ENCODE assay signal across 9 cellular contexts in genomic region chr9:134405527-134405926, GRCh38.
A peak's percentile ranks its signal among the peaks of the same experiment; 100 is the strongest.
DNase-seq lines count a peak whose midpoint lies in the region; ATAC-seq, FAIRE-seq and TF ChIP-seq lines count a peak whose summit lies in the region.
"Had no signal": no experiment of that assay in that cellular context is flagged by ENCODE, and none has a peak within 500 bp of the region (broad histone marks: within the 10 kb centered on the region; RNA-seq: fewer than 3 reads in every experiment).

No MANE protein-coding gene starts in this region.

- H3K27me3 ChIP-seq in H9 (ENCODE audit: insufficient read depth, low read length): no peaks in the 10 kb centered on the region
- H3K27me3 ChIP-seq in heart right ventricle: no peaks in the 10 kb centered on the region
- H3K27me3 ChIP-seq in subcutaneous abdominal adipose tissue (ENCODE audit: control insufficient read depth in 5 of 5, insufficient read depth in 4 of 5, low read length in 5 of 5): no peaks in the 10 kb centered on the region

- no peaks in the 10 kb centered on the region for H3K4me1 ChIP-seq in H9 (ENCODE audit: insufficient read depth, low read length)
- peaks cover 63 to 100% (median 88%) of the 10 kb centered on the region in 9 donors for H3K4me1 ChIP-seq in heart right ventricle
- peaks cover 47 to 91% (median 87%) of the 10 kb centered on the region in 5 donors for H3K4me1 ChIP-seq in subcutaneous abdominal adipose tissue (ENCODE audit: control insufficient read depth in 5 of 5, insufficient read depth in 5 of 5, low read length in 5 of 5)

- H3K4me2 ChIP-seq in H9 (ENCODE audit: insufficient read depth, insufficient read length, low read length): no peak overlapping the region

- no peak overlapping the region for H3K9ac ChIP-seq in H9 (ENCODE audit: extremely low read depth, insufficient read length, low read length)
- no peak overlapping the region for H3K9ac ChIP-seq in SK-N-MC (ENCODE audit: insufficient read length)
- H3K9ac ChIP-seq in subcutaneous abdominal adipose tissue (ENCODE audit: low read length in 5 of 5): peak overlapping the region in 2 of 5 donors; percentile 57 to 59

- H2BK20ac ChIP-seq in H9 (ENCODE audit: low read depth, low read length, poor library complexity, severe bottlenecking): no peak overlapping the region

- no peaks in the 10 kb centered on the region for H3K9me3 Mint-ChIP-seq in H9
- H3K9me3 Mint-ChIP-seq: activated T-cell treated with anti-CD3 and anti-CD28 coated beads, Interleukin-2, amount 50 U/mL, for 24 hours had no signal

- no peak overlapping the region for H3K23ac ChIP-seq in H9 (ENCODE audit: insufficient read length, low read depth, low read length)

- H4K20me1 ChIP-seq in H9 (ENCODE audit: control insufficient read depth, insufficient read depth, insufficient read length): no peaks in the 10 kb centered on the region

- no peaks in the 10 kb centered on the region for H3K79me1 ChIP-seq in H9 (ENCODE audit: insufficient read depth, low read depth, low read length, poor library complexity, severe bottlenecking)

- no peaks in the 10 kb centered on the region for H3K27me3 Mint-ChIP-seq in H9 (ENCODE audit: low read depth)

- ATAC-seq in heart right ventricle (no peak), HG02678 (IDR thresholded peaks at IDR 0.05; ENCODE audit: unreplicated experiment) (no peak)

- no peak overlapping the region for H3K4me3 Mint-ChIP-seq in H9
- H3K4me3 Mint-ChIP-seq: activated T-cell treated with anti-CD3 and anti-CD28 coated beads, Interleukin-2, amount 50 U/mL, for 24 hours had no signal

- intact Hi-C loops in heart right ventricle (cut with DNase I): loop anchor here in 4 of 10 donors (2.0 to 10.0 kb wide), 7 partner anchors 29 to 341 kb away; partner anchors contain the start of genes BRD3 (in 1 of the 4) and RXRA (in 1 of the 4)

- H3K18ac ChIP-seq in H9 (ENCODE audit: insufficient read length, low read depth, low read length): peak overlapping the region; percentile 71

- H4K5ac ChIP-seq in H9 (ENCODE audit: insufficient read length, low read depth, low read length): no peak overlapping the region

- peak overlapping the region in 2 of 3 experiments; percentile 89 to 94; a peak in 4 of 7 replicates for H3K27ac Mint-ChIP-seq in H9
- H3K27ac Mint-ChIP-seq: activated T-cell treated with anti-CD3 and anti-CD28 coated beads, Interleukin-2, amount 50 U/mL, for 24 hours had no signal

- DNase-seq in H9 (no peak), SK-N-MC (ENCODE audit: low read depth, low spot score) (no peak), heart right ventricle (no peak), D721Med (ENCODE audit: insufficient read length, low spot score) (no peak)
- no peak for DNase-seq in activated CD4-positive, CD25-positive, alpha-beta regulatory T cell (lab: John Stamatoyannopoulos, UW)
- no peak for DNase-seq in activated CD4-positive, alpha-beta T cell treated with anti-CD3 and anti-CD28 coated beads for 1 hour
- DNase-seq: activated T-cell treated with anti-CD3 and anti-CD28 coated beads, Interleukin-2, amount 50 U/mL, for 24 hours had no signal

- no peak overlapping the region for H2AK5ac ChIP-seq in H9 (ENCODE audit: insufficient read length, low read length)

- no peaks in the 10 kb centered on the region for H3K9me3 ChIP-seq in H9 (ENCODE audit: control insufficient read depth, low read depth, low read length)
- no peaks in the 10 kb centered on the region for H3K9me3 ChIP-seq in SK-N-MC (ENCODE audit: low read depth, low read length)
- H3K9me3 ChIP-seq in heart right ventricle: no peaks in the 10 kb centered on the region
- H3K9me3 ChIP-seq in subcutaneous abdominal adipose tissue (ENCODE audit: control insufficient read depth in 5 of 5, low read length in 5 of 5): no peaks in the 10 kb centered on the region

- no peak for FAIRE-seq in D721Med (lab: Jason Lieb, UNC)

- no peak overlapping the region; the same call in 1 of the 2 replicates for H3K14ac ChIP-seq in H9 (ENCODE audit: insufficient read depth, low read length)

- no peak overlapping the region for H4K8ac ChIP-seq in H9 (replicated peaks; ENCODE audit: insufficient read length, low read depth, low read length)

- no CpG with 5 or more reads among the region's 9 CpGs for WGBS in H9 (ENCODE audit: extremely low coverage, insufficient read length, low lambda C conversion rate)
- 70 to 86% methylated on average over 9 of the region's 9 CpGs for WGBS in heart right ventricle, 2 donors

- H3K4me3 ChIP-seq in SK-N-MC: no peak overlapping the region
- H3K4me3 ChIP-seq in heart right ventricle: no peak overlapping the region
- peak overlapping the region in 1 of 5 donors; percentile 13 for H3K4me3 ChIP-seq in subcutaneous abdominal adipose tissue (ENCODE audit: low read depth in 1 of 5, low read length in 5 of 5)

- no peak for TF ChIP-seq CTCF in H9 (conservative IDR thresholded peaks at IDR 0.05)
- TF ChIP-seq CTCF in heart right ventricle (IDR thresholded peaks at IDR 0.05): no peak
- TF ChIP-seq CTCF in D721Med (IDR thresholded peaks at IDR 0.05; ENCODE audit: insufficient read depth, missing control alignments): no peak

- H3K36me3 ChIP-seq in SK-N-MC (ENCODE audit: insufficient read depth, low read length) (peaks cover 4% of the 10 kb centered on the region; the same call in 1 of the 2 replicates), heart right ventricle (peaks cover 0 to 32% (median 0%) of the 10 kb centered on the region in 9 donors), subcutaneous abdominal adipose tissue (ENCODE audit: control insufficient read depth in 5 of 5, insufficient read depth in 5 of 5, low read length in 5 of 5) (peaks cover 0 to 31% (median 22%) of the 10 kb centered on the region in 5 donors)

- H3K4ac ChIP-seq in H9 (ENCODE audit: low read depth, low read length): no peak overlapping the region

- no peak overlapping the region for H2AFZ ChIP-seq in H9 (ENCODE audit: low read length)

- H2BK5ac ChIP-seq in H9 (ENCODE audit: insufficient read length, low read length): no peak overlapping the region

- H4K91ac ChIP-seq in H9 (ENCODE audit: insufficient read length, low read depth, low read length): no peak overlapping the region

- no peak overlapping the region for H2BK15ac ChIP-seq in H9 (ENCODE audit: low read depth, low read length)

- peaks cover 5 to 20% of the 10 kb centered on the region in 2 experiments for H3K4me1 Mint-ChIP-seq in H9

- H2BK120ac ChIP-seq in H9 (ENCODE audit: low read depth, low read length, poor library complexity, severe bottlenecking): no peak overlapping the region

- H3K27ac ChIP-seq in H9 (ENCODE audit: insufficient read length, low read depth, low read length): no peak overlapping the region
- H3K27ac ChIP-seq in SK-N-MC: peak overlapping the region; percentile 97
- peak overlapping the region in 9 of 10 donors; percentile 80 to 92 (median 86) for H3K27ac ChIP-seq in heart right ventricle
- peak overlapping the region; percentile 86 for H3K27ac ChIP-seq in subcutaneous abdominal adipose tissue (ENCODE audit: low read depth, low read length)

- H3T11ph ChIP-seq in H9 (ENCODE audit: low read length): no peak overlapping the region

- H3K23me2 ChIP-seq in H9 (ENCODE audit: insufficient read length, low read depth, low read length, poor library complexity, severe bottlenecking): no peaks in the 10 kb centered on the region

- peaks cover 0 to 6% (median 0%) of the 10 kb centered on the region in 3 experiments; a peak in 3 of 7 replicates for H3K36me3 Mint-ChIP-seq in H9 (ENCODE audit: insufficient read depth in 1 of 3, low read depth in 3 of 3)

- no peak overlapping the region for H3K56ac ChIP-seq in H9 (ENCODE audit: insufficient read length, low read depth, low read length)

- no peaks in the 10 kb centered on the region for H3K79me2 ChIP-seq in H9 (ENCODE audit: insufficient read depth, low read length)

- no peak overlapping the region for H2BK12ac ChIP-seq in H9 (ENCODE audit: insufficient read length, low read depth, low read length)
